ENCODE assay signal across 1 cellular context in the genomic region with DNA sequence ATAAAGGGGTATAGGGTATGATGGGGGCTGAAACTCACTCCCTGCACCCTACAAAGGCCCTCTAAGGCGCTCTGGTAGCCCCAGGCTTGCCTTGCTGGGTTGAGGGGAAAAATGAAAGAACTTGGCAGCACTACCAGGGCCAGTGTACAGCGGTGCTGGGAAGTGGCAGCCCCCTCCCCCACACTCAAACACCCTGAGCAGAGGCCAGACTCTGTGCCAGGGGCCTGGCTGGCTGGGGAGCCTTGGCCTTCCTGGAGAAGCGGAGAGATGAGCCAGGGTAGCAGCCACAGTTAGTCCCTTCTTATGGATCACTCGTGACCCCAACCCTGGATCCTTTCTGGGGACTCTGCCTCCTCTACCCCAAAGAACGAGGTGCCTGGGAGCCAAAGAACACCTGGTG.
TF ChIP-seq lines count a peak whose summit lies in the region.

No MANE protein-coding gene starts in this region.

TF ChIP-seq in GM12891, 5 proteins besides CTCF, POLR2A, EP300 and RAD21:
- no peak for TF ChIP-seq TAF1 (IDR thresholded peaks at IDR 0.05; ENCODE audit: low read depth, low read length)
- TF ChIP-seq POU2F2 (IDR thresholded peaks at IDR 0.05; ENCODE audit: low read depth, low read length) = no peak
- no peak for TF ChIP-seq PAX5 (IDR thresholded peaks at IDR 0.05; ENCODE audit: insufficient read depth, low read length, severe bottlenecking)
TF ChIP-seq in GM12891: peak in this region for 0.
